15 cellular contexts compared by ENCODE assay signal in genomic region chr7:50312589-50313162, GRCh38. TPM values are rescaled to one million over a fixed set of nuclear protein-coding genes. Genes with fewer than 3 reads are reported as not detected.
DNase-seq lines count a peak whose midpoint lies in the region; ATAC-seq and TF ChIP-seq lines count a peak whose summit lies in the region.
"Had no signal": no experiment of that assay in that cellular context is flagged by ENCODE, and none has a peak within 500 bp of the region (broad histone marks: within the 10 kb centered on the region; RNA-seq: fewer than 3 reads in every experiment).

No MANE protein-coding gene starts in this region.

- H3K79me2 ChIP-seq in PC-3 (ENCODE audit: low read length): no peaks in the 10 kb centered on the region

- no peak for DNase-seq in activated naive CD4-positive, alpha-beta T cell treated with anti-CD3 and anti-CD28 coated beads, Interleukin-2, amount 10 ng/mL, durations not matched to agents 7 days and 5 days
- no peak for DNase-seq in activated naive CD4-positive, alpha-beta T cell treated with Interleukin-2 at 50 U/mL for 16 hours
- peak; percentile 66 for DNase-seq in OCI-M1 (lab: John Stamatoyannopoulos, UW)
- DNase-seq in central memory CD8-positive, alpha-beta T cell (ENCODE audit: low spot score in 2 of 2): no peak
- DNase-seq in upper lobe of left lung: no peak
- no peak for DNase-seq in PC-3
- DNase-seq in aorta: no peak
- DNase-seq in ascending aorta (ENCODE audit: low spot score in 2 of 2): no peak
- DNase-seq: H9, SW 1271 had no signal

- no peak overlapping the region for H3K9ac ChIP-seq in PC-3 (ENCODE audit: low read length)

- POLR2A ChIA-PET in PC-3 (lab: Charles Lee; ENCODE audit: unreplicated experiment): no interaction called here

- no peak for TF ChIP-seq CTCF in upper lobe of left lung (IDR thresholded peaks at IDR 0.05)
- no peak for TF ChIP-seq CTCF in PC-3 (conservative IDR thresholded peaks at IDR 0.05; ENCODE audit: low read depth, low read length)
- no peak for TF ChIP-seq CTCF in ascending aorta (IDR thresholded peaks at IDR 0.05)

- H3K4me1 Mint-ChIP-seq in activated naive CD4-positive, alpha-beta T cell treated with anti-CD3 and anti-CD28 coated beads, Interleukin-2, amount 10 ng/mL, durations not matched to agents 7 days and 5 days: peaks cover 58% of the 10 kb centered on the region
- peaks cover 92% of the 10 kb centered on the region for H3K4me1 Mint-ChIP-seq in central memory CD8-positive, alpha-beta T cell

- peak overlapping the region; percentile 99 for H3K4me3 Mint-ChIP-seq in activated naive CD4-positive, alpha-beta T cell treated with anti-CD3 and anti-CD28 coated beads, Interleukin-2, amount 10 ng/mL, durations not matched to agents 7 days and 5 days
- H3K4me3 Mint-ChIP-seq in central memory CD8-positive, alpha-beta T cell: peak overlapping the region; percentile 96
- H3K4me3 Mint-ChIP-seq: H9, neural crest cell had no signal

- no peaks in the 10 kb centered on the region for H3K27me3 ChIP-seq in upper lobe of left lung
- H3K27me3 ChIP-seq in PC-3 (ENCODE audit: low read length): peaks cover 99% of the 10 kb centered on the region
- H3K27me3 ChIP-seq in aorta (ENCODE audit: control insufficient read depth in 1 of 2, insufficient read depth in 2 of 2, low read length in 1 of 2): peaks cover 0 to 4% of the 10 kb centered on the region in 2 donors
- no peaks in the 10 kb centered on the region for H3K27me3 ChIP-seq in ascending aorta

- no peaks in the 10 kb centered on the region for H3K9me3 Mint-ChIP-seq in activated naive CD4-positive, alpha-beta T cell treated with anti-CD3 and anti-CD28 coated beads, Interleukin-2, amount 10 ng/mL, durations not matched to agents 7 days and 5 days
- H3K9me3 Mint-ChIP-seq in central memory CD8-positive, alpha-beta T cell: no peaks in the 10 kb centered on the region
- H3K9me3 Mint-ChIP-seq: H9, neural crest cell had no signal

- peak overlapping the region; percentile 13 to 52 (median 47) for H3K27ac ChIP-seq in upper lobe of left lung
- no peak overlapping the region for H3K27ac ChIP-seq in PC-3 (ENCODE audit: low read length)
- no peak overlapping the region for H3K27ac ChIP-seq in aorta (ENCODE audit: low read depth in 1 of 2, low read length in 2 of 2)
- H3K27ac ChIP-seq in ascending aorta: no peak overlapping the region
- H3K27ac ChIP-seq: breast epithelium had no signal

- TF ChIP-seq EP300 in upper lobe of left lung (IDR thresholded peaks at IDR 0.05): no peak

- H3K27ac Mint-ChIP-seq in activated naive CD4-positive, alpha-beta T cell treated with anti-CD3 and anti-CD28 coated beads, Interleukin-2, amount 10 ng/mL, durations not matched to agents 7 days and 5 days: peak overlapping the region; percentile 99
- peak overlapping the region; percentile 99 for H3K27ac Mint-ChIP-seq in central memory CD8-positive, alpha-beta T cell (ENCODE audit: low read depth)
- H3K27ac Mint-ChIP-seq: H9 had no signal

- no peak overlapping the region for H3K4me2 ChIP-seq in PC-3 (ENCODE audit: low read length)

- no peaks in the 10 kb centered on the region for H3K9me2 ChIP-seq in PC-3 (replicated peaks; ENCODE audit: low read length)

- H3K9me3 ChIP-seq in upper lobe of left lung: no peaks in the 10 kb centered on the region
- no peaks in the 10 kb centered on the region for H3K9me3 ChIP-seq in PC-3 (ENCODE audit: low read length)
- H3K9me3 ChIP-seq in aorta (ENCODE audit: control insufficient read depth, low read length): no peaks in the 10 kb centered on the region
- no peaks in the 10 kb centered on the region for H3K9me3 ChIP-seq in ascending aorta
- H3K9me3 ChIP-seq: breast epithelium had no signal

- H3K27me3 Mint-ChIP-seq in activated naive CD4-positive, alpha-beta T cell treated with anti-CD3 and anti-CD28 coated beads, Interleukin-2, amount 10 ng/mL, durations not matched to agents 7 days and 5 days: no peaks in the 10 kb centered on the region
- no peaks in the 10 kb centered on the region for H3K27me3 Mint-ChIP-seq in central memory CD8-positive, alpha-beta T cell

- H3K4me1 ChIP-seq in upper lobe of left lung: peaks cover 0 to 17% (median 15%) of the 10 kb centered on the region in 4 donors
- H3K4me1 ChIP-seq in PC-3 (ENCODE audit: insufficient read depth, low read length): no peaks in the 10 kb centered on the region
- no peaks in the 10 kb centered on the region for H3K4me1 ChIP-seq in aorta (ENCODE audit: control insufficient read depth in 1 of 2, insufficient read depth in 2 of 2, low read length in 2 of 2)
- no peaks in the 10 kb centered on the region for H3K4me1 ChIP-seq in ascending aorta
- H3K4me1 ChIP-seq: breast epithelium had no signal

- no peaks in the 10 kb centered on the region for H3F3A ChIP-seq in PC-3 (ENCODE audit: low read length, unreplicated experiment)

- no peak overlapping the region for H2AFZ ChIP-seq in PC-3 (ENCODE audit: low read length)

- BruUV-seq in PC-3 (replicated peaks; lab: Mats Ljungman, UMichigan): no TSS peak

- H3K36me3 ChIP-seq in upper lobe of left lung (no peaks in the 10 kb centered on the region), PC-3 (ENCODE audit: low read depth, low read length) (no peaks in the 10 kb centered on the region), aorta (ENCODE audit: control insufficient read depth in 1 of 2, insufficient read depth in 2 of 2, low read length in 1 of 2) (no peaks in the 10 kb centered on the region), ascending aorta (no peaks in the 10 kb centered on the region)
- H3K36me3 ChIP-seq: breast epithelium had no signal

- intact Hi-C loops in PC-3 (cut with micrococcal nuclease): no loop called here
- intact Hi-C loops in aorta (cut with DNase I): no loop called here
- intact Hi-C loops in ascending aorta (cut with DNase I): no loop called here

- no peaks in the 10 kb centered on the region for H4K20me1 ChIP-seq in PC-3 (ENCODE audit: low read length)

- WGBS in upper lobe of left lung, 2 donors: 54 to 60% methylated on average over 4 of the region's 4 CpGs
- WGBS in aorta, 2 donors: 59 to 60% methylated on average over 4 of the region's 4 CpGs

- no peak for TF ChIP-seq POLR2A in upper lobe of left lung (IDR thresholded peaks at IDR 0.05)

- no peak overlapping the region for H3K4me3 ChIP-seq in upper lobe of left lung
- no peak overlapping the region for H3K4me3 ChIP-seq in PC-3 (ENCODE audit: low read length)
- H3K4me3 ChIP-seq in aorta (ENCODE audit: low read length in 2 of 2): no peak overlapping the region
- no peak overlapping the region for H3K4me3 ChIP-seq in ascending aorta
- H3K4me3 ChIP-seq: breast epithelium had no signal

- CTCF ChIA-PET in activated naive CD4-positive, alpha-beta T cell treated with anti-CD3 and anti-CD28 coated beads, Interleukin-2, amount 10 ng/mL, durations not matched to agents 7 days and 5 days (lab: Charles Lee): interaction anchor here (0.7 to 8.3 kb wide), 11 partner anchors 8 to 107 kb away, joined by 3 to 75 read pairs (median 3); no protein-coding TSS in a partner anchor
- CTCF ChIA-PET in PC-3 (lab: Charles Lee): no interaction called here

- H3K36me3 Mint-ChIP-seq in activated naive CD4-positive, alpha-beta T cell treated with anti-CD3 and anti-CD28 coated beads, Interleukin-2, amount 10 ng/mL, durations not matched to agents 7 days and 5 days: peaks cover 83% of the 10 kb centered on the region
- peaks cover 60% of the 10 kb centered on the region for H3K36me3 Mint-ChIP-seq in central memory CD8-positive, alpha-beta T cell (ENCODE audit: insufficient read depth)

- ATAC-seq in central memory CD8-positive, alpha-beta T cell (replicated peaks; ENCODE audit: extremely low read depth, poor library complexity, severe bottlenecking): no peak
- ATAC-seq in upper lobe of left lung (ENCODE audit: low FRiP score in 2 of 2): no peak
- no peak for ATAC-seq in PC-3
- no peak for ATAC-seq in aorta (ENCODE audit: low FRiP score)

RNA-seq across cellular contexts. Expression of gene IKZF1, which starts 8.2 kb away (rescaled TPM):
- total RNA-seq in upper lobe of left lung (10 to 100 TPM; 33.8 to 65.1 (median 49.8) TPM), PC-3 (2014; rRNA removed) (not detected in 2 replicates), aorta (10 to 100 TPM; 13.5 to 24.4 TPM), ascending aorta (3.6 TPM)
- 1 to 10 TPM; 2.5 to 5.9 TPM for polyA plus RNA-seq in aorta
- total RNA-seq: fibroblast of lung, NCI-H460 had no signal
- polyA plus RNA-seq: keratinocyte had no signal

Comparison
In these comparisons a context has a peak if more than half of its experiments do, and no peak if none do; other contexts are left out.
1. H3K27ac ChIP-seq: peak in upper lobe of left lung (4 of 4); none in PC-3 (single experiment), aorta (0 of 2) and ascending aorta (0 of 2).